In genomic region chr1:238552271-238552670, GRCh38 we compare ENCODE assay signal across 17 cellular contexts.
"Had no signal": no experiment of that assay in that cellular context is flagged by ENCODE, and none has a peak within 500 bp of the region (broad histone marks: within the 10 kb centered on the region; RNA-seq: fewer than 3 reads in every experiment).

No MANE protein-coding gene starts in this region.

- H3K36me3 Mint-ChIP-seq: activated naive CD4-positive, alpha-beta T cell treated with anti-CD3 and anti-CD28 coated beads, Interleukin-2, amount 50 U/mL, for 72 hours; naive thymus-derived CD8-positive, alpha-beta T cell had no signal

- ATAC-seq: activated naive CD4-positive, alpha-beta T cell treated with anti-CD3 and anti-CD28 coated beads, Interleukin-2, amount 50 U/mL, for 72 hours; naive thymus-derived CD8-positive, alpha-beta T cell; stimulated activated naive CD8-positive, alpha-beta T cell treated with anti-CD3 and anti-CD28 coated beads, Interleukin-15, Interleukin-2, amounts not matched to agents 100 U/mL and 50 U/mL, for 24 hours had no signal

- H3K27me3 ChIP-seq: adrenal gland, right atrium auricular region, transverse colon, uterus had no signal

- H3K27ac Mint-ChIP-seq: activated naive CD4-positive, alpha-beta T cell treated with anti-CD3 and anti-CD28 coated beads, Interleukin-2, amount 50 U/mL, for 72 hours; dendritic cell treated with granulocyte-macrophage colony-stimulating factor and Interleukin-4, amounts not matched to agents 40 ng/mL and 50 ng/mL, for 4 days; naive thymus-derived CD8-positive, alpha-beta T cell had no signal

- H3K4me3 Mint-ChIP-seq: dendritic cell treated with granulocyte-macrophage colony-stimulating factor and Interleukin-4, amounts not matched to agents 40 ng/mL and 50 ng/mL, for 4 days; naive thymus-derived CD8-positive, alpha-beta T cell had no signal

- H3K4me3 ChIP-seq: adrenal gland, right atrium auricular region, transverse colon, uterus had no signal

- H3K27ac ChIP-seq: adrenal gland, right atrium auricular region, transverse colon, uterus, WERI-Rb-1 had no signal

- FAIRE-seq: bronchial epithelial cell had no signal

- H3K4me1 Mint-ChIP-seq: naive thymus-derived CD8-positive, alpha-beta T cell had no signal

- DNase-seq: activated CD4-positive, alpha-beta T cell treated with anti-CD3 and anti-CD28 coated beads, Interleukin-2, amount 50 U/mL, for 48 hours; activated gamma-delta T cell treated with Interleukin-2 at 50 U/mL for 16 hours; adrenal gland; cerebellar nuclear complex; effector CD8-positive, alpha-beta T cell; foreskin melanocyte; mesendoderm; naive thymus-derived CD8-positive, alpha-beta T cell; nucleus accumbens; stimulated activated naive CD8-positive, alpha-beta T cell treated with anti-CD3 and anti-CD28 coated beads, Interleukin-15, Interleukin-2, amounts not matched to agents 100 U/mL and 50 U/mL, for 24 hours; transverse colon; uterus; WERI-Rb-1 had no signal

- H3K36me3 ChIP-seq: adrenal gland, right atrium auricular region, transverse colon, uterus, WERI-Rb-1 had no signal

- H3K9me3 ChIP-seq: adrenal gland, right atrium auricular region, transverse colon, uterus had no signal

- H3K27me3 Mint-ChIP-seq: dendritic cell treated with granulocyte-macrophage colony-stimulating factor and Interleukin-4, amounts not matched to agents 40 ng/mL and 50 ng/mL, for 4 days; naive thymus-derived CD8-positive, alpha-beta T cell had no signal

- H3K4me1 ChIP-seq: adrenal gland, right atrium auricular region, transverse colon, uterus had no signal
